In the genomic region with DNA sequence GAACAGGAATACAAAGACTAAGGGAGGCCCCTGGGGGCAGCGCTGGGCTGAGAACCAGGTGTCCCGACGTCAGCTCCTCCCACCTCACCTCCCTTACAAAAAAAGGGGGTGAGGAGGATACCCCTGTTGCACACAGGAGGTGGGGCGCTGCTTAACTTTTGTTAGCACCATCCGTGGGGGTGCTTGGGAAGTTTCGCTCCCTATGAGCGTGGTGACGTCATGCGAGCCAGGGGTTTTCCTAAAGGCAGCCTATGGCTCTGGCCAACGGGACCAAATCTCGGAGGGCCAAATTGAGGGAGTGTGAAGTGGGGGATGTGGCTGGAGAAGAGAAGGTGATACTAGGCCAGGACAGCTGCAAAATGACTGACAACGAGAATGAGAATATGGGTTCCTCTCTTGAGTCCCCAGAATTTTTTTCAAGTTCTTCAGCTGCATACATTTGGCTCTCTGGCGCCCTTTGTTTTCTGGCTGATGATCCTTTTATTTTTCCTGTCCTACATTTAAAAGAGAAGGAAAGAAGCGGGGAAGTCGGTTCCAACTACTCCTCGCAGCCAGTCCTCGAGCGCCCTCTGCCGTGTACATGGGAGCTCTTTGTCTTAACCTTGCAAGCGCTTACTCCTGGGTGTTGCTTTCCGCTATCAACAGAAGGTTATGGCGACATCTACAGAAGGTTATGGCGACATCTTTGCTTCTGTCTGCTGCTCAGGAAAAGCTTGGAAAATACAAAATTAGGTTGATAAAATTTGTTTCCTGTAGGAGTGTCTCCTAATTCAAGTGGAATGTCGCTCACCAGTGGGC, we compare ENCODE assay signal across 8 cellular contexts. TPM values are rescaled to one million over a fixed set of nuclear protein-coding genes. Genes with fewer than 3 reads are reported as not detected.
DNase-seq lines count a peak whose midpoint lies in the region; ATAC-seq, FAIRE-seq and TF ChIP-seq lines count a peak whose summit lies in the region.

No MANE protein-coding gene starts in this region.

- CTCF ChIA-PET in activated CD8-positive, alpha-beta memory T cell treated with anti-CD3 and anti-CD28 coated beads, Interleukin-2, amount 10 ng/mL, durations not matched to agents 7 days and 5 days (lab: Charles Lee), result interaction anchor here (0.7 to 1.2 kb wide), 4 partner anchors 8 to 121 kb away, joined by 3 to 5 read pairs (median 3); no protein-coding TSS in a partner anchor

- intact Hi-C loops in Right ventricle myocardium superior (cut with DNase I), result loop anchor here (10.0 kb wide), 1 partner anchor 144 kb away; no protein-coding TSS in a partner anchor
- intact Hi-C loops in pancreas (cut with DNase I), result loop anchor here in 1 of 3 donors (10.0 kb wide), 1 partner anchor 1336 kb away; no protein-coding TSS in a partner anchor

- 30 to 34% methylated on average over 24 of the region's 24 CpGs for WGBS in pancreas, 2 donors

- no peak for FAIRE-seq in pancreas (lab: Jason Lieb, UNC)

- no peak for ATAC-seq in activated CD8-positive, alpha-beta memory T cell treated with anti-CD3 and anti-CD28 coated beads, Interleukin-2, amount 10 ng/mL, durations not matched to agents 7 days and 5 days
- ATAC-seq in HG02759 (IDR thresholded peaks at IDR 0.05; ENCODE audit: unreplicated experiment), result peak; percentile 74
- ATAC-seq in Right ventricle myocardium superior (ENCODE audit: poor library complexity), result peak; percentile 91
- peak; percentile 91 to 99 (median 97) for ATAC-seq in pancreas

- no peaks in the 10 kb centered on the region for H3K4me1 ChIP-seq in pancreas

- no peaks in the 10 kb centered on the region for H3K9me3 Mint-ChIP-seq in activated CD8-positive, alpha-beta memory T cell treated with anti-CD3 and anti-CD28 coated beads, Interleukin-2, amount 10 ng/mL, durations not matched to agents 7 days and 5 days (ENCODE audit: low read depth)
- peaks cover 2% of the 10 kb centered on the region for H3K9me3 Mint-ChIP-seq in activated naive CD8-positive, alpha-beta T cell treated with anti-CD3 and anti-CD28 coated beads for 36 hours

- peaks cover 6% of the 10 kb centered on the region for H3K27me3 Mint-ChIP-seq in activated CD8-positive, alpha-beta memory T cell treated with anti-CD3 and anti-CD28 coated beads, Interleukin-2, amount 10 ng/mL, durations not matched to agents 7 days and 5 days
- peaks cover 40% of the 10 kb centered on the region for H3K27me3 Mint-ChIP-seq in activated naive CD8-positive, alpha-beta T cell treated with anti-CD3 and anti-CD28 coated beads for 36 hours

- no peak overlapping the region for H3K27ac Mint-ChIP-seq in activated CD8-positive, alpha-beta memory T cell treated with anti-CD3 and anti-CD28 coated beads, Interleukin-2, amount 10 ng/mL, durations not matched to agents 7 days and 5 days
- no peak overlapping the region for H3K27ac Mint-ChIP-seq in activated naive CD8-positive, alpha-beta T cell treated with anti-CD3 and anti-CD28 coated beads for 36 hours

- H3K36me3 ChIP-seq in pancreas, result no peaks in the 10 kb centered on the region

- peak; percentile 70 for DNase-seq in activated CD8-positive, alpha-beta memory T cell treated with anti-CD3 and anti-CD28 coated beads, Interleukin-2, amount 10 ng/mL, durations not matched to agents 7 days and 5 days
- DNase-seq in activated CD8-positive, alpha-beta memory T cell treated with anti-CD3 and anti-CD28 coated beads, Interleukin-2, amount 50 U/mL, for 4 hours, result no peak
- DNase-seq in NCI-H2081 treated with DMSO at 0.1 percent for 48 hours (lab: John Stamatoyannopoulos, UW), result peak; percentile 34
- peak; percentile 36 for DNase-seq in activated naive CD8-positive, alpha-beta T cell treated with anti-CD3 and anti-CD28 coated beads for 36 hours
- peak; percentile 92 for DNase-seq in Right ventricle myocardium superior
- peak; percentile 76 to 94 (median 87) for DNase-seq in pancreas
- DNase-seq in DMS79 (lab: John Stamatoyannopoulos, UW), result no peak

- H3K4me3 ChIP-seq in pancreas, result no peak overlapping the region

- no peak overlapping the region for H3K4me3 Mint-ChIP-seq in activated CD8-positive, alpha-beta memory T cell treated with anti-CD3 and anti-CD28 coated beads, Interleukin-2, amount 10 ng/mL, durations not matched to agents 7 days and 5 days
- no peak overlapping the region for H3K4me3 Mint-ChIP-seq in activated naive CD8-positive, alpha-beta T cell treated with anti-CD3 and anti-CD28 coated beads for 36 hours

- H3K36me3 Mint-ChIP-seq in activated CD8-positive, alpha-beta memory T cell treated with anti-CD3 and anti-CD28 coated beads, Interleukin-2, amount 10 ng/mL, durations not matched to agents 7 days and 5 days, result no peaks in the 10 kb centered on the region
- H3K36me3 Mint-ChIP-seq in activated naive CD8-positive, alpha-beta T cell treated with anti-CD3 and anti-CD28 coated beads for 36 hours, result no peaks in the 10 kb centered on the region

- H3K9me3 ChIP-seq in pancreas, result no peaks in the 10 kb centered on the region

- no peak overlapping the region for H3K27ac ChIP-seq in pancreas

- peaks cover 1% of the 10 kb centered on the region for H3K4me1 Mint-ChIP-seq in activated CD8-positive, alpha-beta memory T cell treated with anti-CD3 and anti-CD28 coated beads, Interleukin-2, amount 10 ng/mL, durations not matched to agents 7 days and 5 days
- no peaks in the 10 kb centered on the region for H3K4me1 Mint-ChIP-seq in activated naive CD8-positive, alpha-beta T cell treated with anti-CD3 and anti-CD28 coated beads for 36 hours

- peak; percentile 43 to 64 (median 58) for TF ChIP-seq CTCF in pancreas (IDR thresholded peaks at IDR 0.05)

- peaks cover 0 to 4% (median 0%) of the 10 kb centered on the region in 4 donors for H3K27me3 ChIP-seq in pancreas

RNA-seq across cellular contexts. Expression of a gene that starts 48.0 kb away (rescaled TPM):
- total RNA-seq in activated CD8-positive, alpha-beta memory T cell treated with anti-CD3 and anti-CD28 coated beads, Interleukin-2, amount 10 ng/mL, durations not matched to agents 7 days and 5 days, result not detected
- under 1 TPM; 0.18 to 0.33 TPM for total RNA-seq in activated naive CD8-positive, alpha-beta T cell treated with anti-CD3 and anti-CD28 coated beads for 36 hours
- total RNA-seq in Right ventricle myocardium superior (1.0 TPM), pancreas (under 1 TPM in 2 of 6 donors, not detected in 4; 0.12 to 0.15 TPM)
- not detected for polyA plus RNA-seq in pancreas

Comparison
In these comparisons a context has a peak if more than half of its experiments do, and no peak if none do; other contexts are left out.
1. DNase-seq: peak in activated CD8-positive, alpha-beta memory T cell treated with anti-CD3 and anti-CD28 coated beads, Interleukin-2, amount 10 ng/mL, durations not matched to agents 7 days and 5 days (single experiment), NCI-H2081 treated with DMSO at 0.1 percent for 48 hours (single experiment), activated naive CD8-positive, alpha-beta T cell treated with anti-CD3 and anti-CD28 coated beads for 36 hours (single experiment), Right ventricle myocardium superior (single experiment) and pancreas (6 of 6); none in activated CD8-positive, alpha-beta memory T cell treated with anti-CD3 and anti-CD28 coated beads, Interleukin-2, amount 50 U/mL, for 4 hours (single experiment) and DMS79 (single experiment).